In the genomic region with DNA sequence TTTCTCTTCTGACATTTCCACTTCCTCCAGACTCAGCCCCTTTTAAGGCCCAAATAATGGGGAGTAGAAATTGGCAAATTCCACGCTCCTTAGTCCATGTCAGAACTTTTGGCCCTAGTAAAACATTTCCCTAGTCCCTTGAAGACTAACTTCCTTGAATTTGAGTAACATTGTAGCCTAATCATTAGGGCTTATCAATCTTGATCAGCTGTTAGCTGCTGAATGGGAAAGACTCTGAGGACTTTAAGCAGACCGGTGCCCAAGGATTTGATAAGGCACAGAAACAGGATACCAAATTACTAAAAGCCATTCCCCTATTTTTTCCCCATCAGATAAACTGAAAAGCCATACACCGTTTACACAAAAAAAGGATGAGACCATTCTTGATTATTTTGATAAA, we compare ENCODE assay signal across 20 cellular contexts. TPM values are rescaled to one million over a fixed set of nuclear protein-coding genes. Genes with fewer than 3 reads are reported as not detected.
DNase-seq lines count a peak whose midpoint lies in the region; ATAC-seq, FAIRE-seq and TF ChIP-seq lines count a peak whose summit lies in the region.
"Had no signal": no experiment of that assay in that cellular context is flagged by ENCODE, and none has a peak within 500 bp of the region (broad histone marks: within the 10 kb centered on the region; RNA-seq: fewer than 3 reads in every experiment).

No MANE protein-coding gene starts in this region.

- H2AFZ ChIP-seq in K562 (ENCODE audit: low read depth, low read length) = peak overlapping the region; percentile 44

- POLR2A ChIA-PET in K562 (lab: Yijun Ruan, JAX) = interaction anchor here (0.6 kb wide), 1 partner anchor 50 kb away, joined by 3 read pairs; no protein-coding TSS in a partner anchor

- peak overlapping the region; percentile 28 for H3K56ac ChIP-seq in mesendoderm (ENCODE audit: low read length)

- H3K27ac ChIP-seq in K562 (ENCODE audit: extremely low read depth, low read depth, low read length) (no peak overlapping the region), mesendoderm (ENCODE audit: low read depth, low read length) (no peak overlapping the region)
- H3K27ac ChIP-seq: A549, C4-2B had no signal

- no peaks in the 10 kb centered on the region for H4K20me1 ChIP-seq in K562 (replicated peaks; ENCODE audit: control insufficient read depth, insufficient read depth, low read length)

- H3K79me1 ChIP-seq in mesendoderm (ENCODE audit: low read length) = no peaks in the 10 kb centered on the region

- TF ChIP-seq CTCF in K562 (IDR thresholded peaks at IDR 0.05 in 2 of 3, conservative IDR thresholded peaks at IDR 0.05 in 1 of 3; ENCODE audit: insufficient read depth in 2 of 3, low read depth in 1 of 3, low read length in 3 of 3) = no peak

- H3K36me3 ChIP-seq in K562 (ENCODE audit: control insufficient read depth, insufficient read depth, low read length) = no peaks in the 10 kb centered on the region
- H3K36me3 ChIP-seq in mesendoderm (ENCODE audit: control insufficient read depth, insufficient read depth, low read length) = no peaks in the 10 kb centered on the region
- H3K36me3 ChIP-seq: BE2C had no signal

- no peak overlapping the region for H3K18ac ChIP-seq in mesendoderm (ENCODE audit: low read length)

- H3K9me1 ChIP-seq in K562 (ENCODE audit: control insufficient read depth, insufficient read depth, low read length) = no peaks in the 10 kb centered on the region

- no peak overlapping the region for H4K8ac ChIP-seq in mesendoderm (ENCODE audit: low read depth, low read length)

- H3K23ac ChIP-seq in mesendoderm (ENCODE audit: low read length) = no peak overlapping the region

- H3K4me1 ChIP-seq in K562 (replicated peaks in 1 of 2; ENCODE audit: control insufficient read depth in 2 of 2, insufficient read depth in 2 of 2, low read length in 2 of 2) (peaks cover 0 to 23% of the 10 kb centered on the region in 2 experiments; a peak in 2 of 5 replicates), mesendoderm (ENCODE audit: control insufficient read depth, low read depth, low read length) (peaks cover 3% of the 10 kb centered on the region)
- H3K4me1 ChIP-seq: A549, BE2C had no signal

- FAIRE-seq in K562 (lab: Jason Lieb, UNC) = peak; percentile 49
- FAIRE-seq: A549, G401.6, GM12891, HTR-8/SVneo had no signal

- in situ Hi-C loops in K562 (cut with MboI) = loop anchor here (10.0 kb wide), 1 partner anchor 428 kb away; no protein-coding TSS in a partner anchor

- H3K27me3 ChIP-seq in K562 (ENCODE audit: control insufficient read depth in 2 of 2, insufficient read depth in 2 of 2, low read length in 2 of 2) = no peaks in the 10 kb centered on the region
- no peaks in the 10 kb centered on the region for H3K27me3 ChIP-seq in mesendoderm (ENCODE audit: insufficient read depth, low read length, poor library complexity)
- H3K27me3 ChIP-seq: BE2C had no signal

- H2BK15ac ChIP-seq in mesendoderm (replicated peaks; ENCODE audit: low read depth) = no peak overlapping the region

- no peak overlapping the region for H2BK120ac ChIP-seq in mesendoderm (ENCODE audit: low read depth, low read length)

- DNase-seq in OCI-M1 (lab: John Stamatoyannopoulos, UW) (peak; percentile 23), K562 (ENCODE audit: extremely low read depth in 1 of 4, low spot score in 3 of 4) (peak in 1 of 4 experiments; percentile 6), mesendoderm (peak; percentile 66), retina (no peak), T-helper 2 cell (no peak)
- no peak for DNase-seq in effector CD4-positive, alpha-beta T cell
- DNase-seq: BE2C; CD4-positive, alpha-beta memory T cell; DMS153; DMS79 treated with DMSO at 0.1 percent for 48 hours; EL; GOT3; HCEC 1CT; HFFc6 had no signal

- CTCF ChIA-PET in K562 (lab: Yijun Ruan, JAX; ENCODE audit: low intra/inter-chr PET ratio) = no interaction called here

- no TSS peak for BruUV-seq in K562 (replicated peaks; lab: Mats Ljungman, UMichigan)

- no peak for TF ChIP-seq POLR2A in K562 (conservative IDR thresholded peaks at IDR 0.05)

- TF ChIP-seq RAD21 in K562 (CRISPR knock-in tag; conservative IDR thresholded peaks at IDR 0.05 in 1 of 2, IDR thresholded peaks at IDR 0.05 in 1 of 2) = no peak

- H3K4me3 ChIP-seq in K562 = no peak overlapping the region
- no peak overlapping the region for H3K4me3 ChIP-seq in mesendoderm (ENCODE audit: low read length)
- H3K4me3 ChIP-seq: A549 had no signal

- H2AK5ac ChIP-seq in mesendoderm (ENCODE audit: low read length) = no peak overlapping the region

- H3K4ac ChIP-seq in mesendoderm (ENCODE audit: low read depth, low read length) = no peak overlapping the region

- H3K9me3 ChIP-seq in K562 (replicated peaks; ENCODE audit: control insufficient read depth, insufficient read depth, low read depth, low read length) = peaks cover 6% of the 10 kb centered on the region
- H3K9me3 ChIP-seq: A549, BE2C had no signal

- no peak overlapping the region for H2BK5ac ChIP-seq in mesendoderm (ENCODE audit: low read length)

- no peaks in the 10 kb centered on the region for H3K79me2 ChIP-seq in K562 (ENCODE audit: control insufficient read depth, insufficient read depth, low read length)
- H3K79me2 ChIP-seq in mesendoderm (ENCODE audit: control insufficient read depth, insufficient read depth, low read length) = no peaks in the 10 kb centered on the region

- 8% methylated on average over 3 of the region's 3 CpGs for WGBS in K562 (ENCODE audit: insufficient coverage, low coverage, missing lambda C conversion rate)
- no CpG with 5 or more reads among the region's 3 CpGs for WGBS in mesendoderm (ENCODE audit: extremely low coverage, insufficient coverage, low lambda C conversion rate)

- no peak overlapping the region for H4K5ac ChIP-seq in mesendoderm (ENCODE audit: low read length)

- no peak for ATAC-seq in K562
- no peak for ATAC-seq in GM21717 (IDR thresholded peaks at IDR 0.05; ENCODE audit: unreplicated experiment)
- ATAC-seq: A549 had no signal

- H3K9ac ChIP-seq in K562 (ENCODE audit: insufficient read depth in 1 of 2, low read depth in 2 of 2, low read length in 2 of 2) (no peak overlapping the region), mesendoderm (ENCODE audit: low read length) (no peak overlapping the region)

- intact Hi-C loops in K562 (cut with micrococcal nuclease) = no loop called here

- H3K4me2 ChIP-seq in K562 (ENCODE audit: insufficient read depth, low read length) = no peak overlapping the region
- no peak overlapping the region for H3K4me2 ChIP-seq in mesendoderm (ENCODE audit: low read length)
- H3K4me2 ChIP-seq: A549 had no signal

- no peak for TF ChIP-seq EP300 in K562 (IDR thresholded peaks at IDR 0.05; ENCODE audit: low read length)

TF ChIP-seq in K562, 482 proteins besides CTCF, POLR2A, EP300 and RAD21 (continues in another document):
- TF ChIP-seq SPI1 (IDR thresholded peaks at IDR 0.05; ENCODE audit: borderline replicate concordance, low read depth, low read length) = peak; percentile 27; the same call in 1 of the 2 replicates
- TF ChIP-seq, protein P1, sequence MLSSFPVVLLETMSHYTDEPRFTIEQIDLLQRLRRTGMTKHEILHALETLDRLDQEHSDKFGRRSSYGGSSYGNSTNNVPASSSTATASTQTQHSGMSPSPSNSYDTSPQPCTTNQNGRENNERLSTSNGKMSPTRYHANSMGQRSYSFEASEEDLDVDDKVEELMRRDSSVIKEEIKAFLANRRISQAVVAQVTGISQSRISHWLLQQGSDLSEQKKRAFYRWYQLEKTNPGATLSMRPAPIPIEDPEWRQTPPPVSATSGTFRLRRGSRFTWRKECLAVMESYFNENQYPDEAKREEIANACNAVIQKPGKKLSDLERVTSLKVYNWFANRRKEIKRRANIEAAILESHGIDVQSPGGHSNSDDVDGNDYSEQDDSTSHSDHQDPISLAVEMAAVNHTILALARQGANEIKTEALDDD (IDR thresholded peaks at IDR 0.05) = peak; percentile 75
- TF ChIP-seq DACH1 (IDR thresholded peaks at IDR 0.05; ENCODE audit: partially characterized antibody) = peak; percentile 65
- no peak for TF ChIP-seq OTX1 (CRISPR knock-in tag; IDR thresholded peaks at IDR 0.05)
- no peak for TF ChIP-seq U2AF1 (optimal IDR thresholded peaks at IDR 0.05; ENCODE audit: low read depth, low read length)
- TF ChIP-seq BRD9 (IDR thresholded peaks at IDR 0.05; ENCODE audit: low read depth, partially characterized antibody) = no peak

RNA-seq across cellular contexts. Expression of a gene that starts 37.0 kb away (rescaled TPM):
- 61.5 and 71.7 TPM in 2 replicates for total RNA-seq in K562 (2011; cell fraction: chromatin; rRNA removed; ENCODE audit: low replicate concordance)
- 29.9 and 41.3 TPM in 2 replicates for total RNA-seq in K562 (2011; cell fraction: nucleolus; rRNA removed)
- 42.9 and 50.0 TPM in 2 replicates for total RNA-seq in K562 (2011; cell fraction: nucleoplasm; rRNA removed)
- total RNA-seq in K562 (2014; rRNA removed) (142 and 150 TPM in 2 replicates), K562 (2014; rRNA removed; fragmentation: Illumina TruSeq; extraction: Trizol) (157 and 171 TPM in 2 replicates), K562 (2015; rRNA removed; fragmentation: Illumina TruSeq; extraction: Trizol) (141 and 142 TPM in 2 replicates), K562 (2021) (101 and 104 TPM in 2 replicates)
- polyA plus RNA-seq in K562 (2011; rRNA removed) (62.1 and 80.7 TPM in 2 replicates), K562 (2014; fragmentation: Illumina TruSeq; extraction: Trizol) (179 and 228 TPM in 2 replicates), K562 (2014; fragmentation: Nextera tagmentation; extraction: Ambion mirVana) (100 to 1,000 TPM; 332 to 377 TPM), K562 (2014; rRNA removed) (88.9 and 114 TPM in 2 replicates)
- polyA plus RNA-seq in K562 (2011; cell fraction: cytosol; rRNA removed) = 51.6 and 74.1 TPM in 2 replicates
- polyA plus RNA-seq in K562 (2011; cell fraction: nucleus; rRNA removed) = 59.0 and 69.0 TPM in 2 replicates
- 92.5 and 178 TPM in 2 replicates for polyA plus RNA-seq in K562 (2012)
- polyA minus RNA-seq in K562 (2011; rRNA and poly(A)+ RNA removed) = 134 and 145 TPM in 2 replicates
- 41.0 and 57.7 TPM in 2 replicates for polyA minus RNA-seq in K562 (2011; cell fraction: cytosol; rRNA and poly(A)+ RNA removed)
- 22.3 and 36.7 TPM in 2 replicates for polyA minus RNA-seq in K562 (2011; cell fraction: nucleus; rRNA and poly(A)+ RNA removed)
- polyA plus RNA-seq in mesendoderm (2013, experiment 1 of 2) = 48.6 TPM
- 49.8 TPM for polyA plus RNA-seq in mesendoderm (2013, experiment 2 of 2)

Comparison
In these comparisons a context has a peak if more than half of its experiments do, and no peak if none do; other contexts are left out.
1. DNase-seq: peak in OCI-M1 (single experiment) and mesendoderm (single experiment); none in retina (single experiment), T-helper 2 cell (0 of 5) and effector CD4-positive, alpha-beta T cell (single experiment).